18 cellular contexts compared by ENCODE assay signal in the genomic region with DNA sequence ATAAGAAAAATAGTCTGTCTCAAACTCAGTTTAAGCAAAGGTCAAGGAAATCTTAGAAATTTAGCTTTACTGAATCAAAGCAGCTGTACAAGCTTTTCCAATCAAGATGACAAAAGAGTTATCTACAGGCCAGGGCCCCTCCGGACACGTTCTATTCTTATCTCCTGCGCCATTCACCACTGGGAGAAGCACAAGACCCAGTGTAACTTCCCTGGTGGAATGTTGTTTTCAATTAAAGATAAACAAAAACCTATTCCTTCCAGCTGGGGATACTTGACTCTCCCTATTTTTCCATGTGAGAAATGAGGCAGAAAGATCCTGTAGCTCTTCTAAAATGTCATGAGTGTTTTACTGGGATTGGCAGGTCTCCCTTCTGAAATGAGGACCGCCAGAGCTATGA.
"Had no signal": no experiment of that assay in that cellular context is flagged by ENCODE, and none has a peak within 500 bp of the region (broad histone marks: within the 10 kb centered on the region; RNA-seq: fewer than 3 reads in every experiment).

No MANE protein-coding gene starts in this region.

- ATAC-seq: activated T-cell treated with anti-CD3 and anti-CD28 coated beads, Interleukin-2, amount 50 U/mL, for 72 hours; esophagus mucosa; foreskin keratinocyte; left lobe of liver; stimulated activated naive B cell treated with anti-CD40 and anti-IgM and Interleukin-4, amounts not matched to agents 10 μg/mL and 1 μg/mL and 100 μg/mL, for 72 hours; upper lobe of right lung had no signal

- DNase-seq: activated CD4-positive, alpha-beta T cell treated with anti-CD3 and anti-CD28 coated beads, Interleukin-2, amount 50 U/mL, for 4 hours; activated effector memory CD4-positive, alpha-beta T cell treated with anti-CD3 and anti-CD28 coated beads, Interleukin-2, amount 50 U/mL, for 16 hours; activated naive CD4-positive, alpha-beta T cell treated with anti-CD3 and anti-CD28 coated beads, Interleukin-2, amount 50 U/mL, for 16 hours; activated T-cell treated with anti-CD3 and anti-CD28 coated beads, Interleukin-2, amount 50 U/mL, for 72 hours; cerebellar nuclear complex; effector CD4-positive, alpha-beta T cell; foreskin keratinocyte; hypothalamus; islet precursor cell; mammary epithelial cell; ovary; sigmoid colon; stimulated activated naive B cell treated with anti-CD40 and anti-IgM and Interleukin-4, amounts not matched to agents 10 μg/mL and 1 μg/mL and 100 μg/mL, for 72 hours; upper lobe of right lung had no signal

- H3K4me3 ChIP-seq: ascending aorta, breast epithelium, ovary, sigmoid colon, upper lobe of right lung had no signal

- H3K4me1 ChIP-seq: breast epithelium, foreskin keratinocyte, upper lobe of right lung had no signal

- H3K36me3 ChIP-seq: ascending aorta, breast epithelium, ovary, sigmoid colon, upper lobe of right lung had no signal

- H3K9me3 ChIP-seq: ascending aorta, breast epithelium, ovary, sigmoid colon, upper lobe of right lung had no signal
